27 cellular contexts compared by ENCODE assay signal in genomic region chr12:26696613-26697092, GRCh38.
DNase-seq lines count a peak whose midpoint lies in the region; ATAC-seq and TF ChIP-seq lines count a peak whose summit lies in the region.
"Had no signal": no experiment of that assay in that cellular context is flagged by ENCODE, and none has a peak within 500 bp of the region (broad histone marks: within the 10 kb centered on the region; RNA-seq: fewer than 3 reads in every experiment).

No MANE protein-coding gene starts in this region.

- H3K79me1 ChIP-seq in trophoblast cell (ENCODE audit: low read length) = no peaks in the 10 kb centered on the region

- no peak overlapping the region for H3K27ac ChIP-seq in trophoblast cell (ENCODE audit: low read depth, low read length)
- H3K27ac ChIP-seq: adrenal gland, cardiac muscle cell, left lung, transverse colon, VCaP had no signal

- TF ChIP-seq CTCF in activated CD8-positive, alpha-beta T cell treated with anti-CD3 and anti-CD28 coated beads for 36 hours (IDR thresholded peaks at IDR 0.05) = no peak
- TF ChIP-seq CTCF in GM10266 (IDR thresholded peaks at IDR 0.05; ENCODE audit: control insufficient read depth, insufficient read depth, low read depth, missing control alignments) = no peak
- TF ChIP-seq CTCF in progenitor cell of endocrine pancreas (IDR thresholded peaks at IDR 0.05; ENCODE audit: unreplicated experiment) = no peak

- H3K4me1 ChIP-seq in trophoblast cell (ENCODE audit: control insufficient read depth in 1 of 2, insufficient read depth in 2 of 2, low read length in 2 of 2) = no peaks in the 10 kb centered on the region
- H3K4me1 ChIP-seq: adrenal gland, left lung, transverse colon had no signal

- H3K27me3 Mint-ChIP-seq in activated CD8-positive, alpha-beta T cell treated with anti-CD3 and anti-CD28 coated beads for 36 hours = no peaks in the 10 kb centered on the region
- H3K27me3 Mint-ChIP-seq in activated CD8-positive, alpha-beta T cell treated with anti-CD3 and anti-CD28 coated beads, Interleukin-2, amount 10 ng/mL, durations not matched to agents 7 days and 5 days (ENCODE audit: low read depth) = no peaks in the 10 kb centered on the region
- no peaks in the 10 kb centered on the region for H3K27me3 Mint-ChIP-seq in activated T-helper 2 cell treated with anti-CD3 and anti-CD28 coated beads, Interferon-gamma antibody, Interleukin-2, Interleukin-4, amounts not matched to agents 10 μg/mL and 5 μg/mL and 100 μg/mL, durations not matched to agents 14 hours and 24 hours and 36 hours (ENCODE audit: low read depth)
- no peaks in the 10 kb centered on the region for H3K27me3 Mint-ChIP-seq in progenitor cell of endocrine pancreas
- H3K27me3 Mint-ChIP-seq: activated CD4-positive, alpha-beta T cell treated with anti-CD3 and anti-CD28 coated beads, Interleukin-2, amount 10 ng/mL, durations not matched to agents 7 days and 5 days; activated CD8-positive, alpha-beta memory T cell treated with anti-CD3 and anti-CD28 coated beads, Interleukin-2, amount 10 ng/mL, durations not matched to agents 7 days and 5 days; CD4-positive, alpha-beta T cell; naive B cell had no signal

- H4K12ac ChIP-seq in trophoblast cell (ENCODE audit: low read depth, low read length) = no peak overlapping the region

- no peaks in the 10 kb centered on the region for H3K9me3 ChIP-seq in trophoblast cell (ENCODE audit: insufficient read depth, low read depth, low read length)
- H3K9me3 ChIP-seq: adrenal gland, left lung, transverse colon had no signal

- no peak overlapping the region for H3K23ac ChIP-seq in trophoblast cell (ENCODE audit: low read length)

- H3K79me2 ChIP-seq in trophoblast cell (ENCODE audit: control insufficient read depth, insufficient read depth, low read length, poor library complexity) = no peaks in the 10 kb centered on the region

- intact Hi-C loops in activated CD8-positive, alpha-beta T cell treated with anti-CD3 and anti-CD28 coated beads for 36 hours (cut with micrococcal nuclease) = no loop called here
- intact Hi-C loops in activated T-helper 2 cell treated with anti-CD3 and anti-CD28 coated beads, Interferon-gamma antibody, Interleukin-2, Interleukin-4, amounts not matched to agents 10 μg/mL and 5 μg/mL and 100 μg/mL, durations not matched to agents 14 hours and 24 hours and 36 hours (cut with micrococcal nuclease) = no loop called here

- H3K4me3 ChIP-seq in trophoblast cell (ENCODE audit: low read depth, low read length) = no peak overlapping the region
- H3K4me3 ChIP-seq: adrenal gland, cardiac muscle cell, left lung, transverse colon had no signal

- no peak overlapping the region for H2BK12ac ChIP-seq in trophoblast cell (ENCODE audit: low read length)

- no peak overlapping the region for H2BK5ac ChIP-seq in trophoblast cell (ENCODE audit: low read depth, low read length, poor library complexity)

- no peak overlapping the region for H3K4ac ChIP-seq in trophoblast cell (ENCODE audit: low read depth, low read length)

- no CpG with 5 or more reads among the region's 7 CpGs for WGBS in trophoblast cell (ENCODE audit: extremely low coverage, insufficient coverage, insufficient read length)

- H3K36me3 Mint-ChIP-seq in activated CD8-positive, alpha-beta T cell treated with anti-CD3 and anti-CD28 coated beads for 36 hours (ENCODE audit: low read depth) = peaks cover 39% of the 10 kb centered on the region
- peaks cover 22% of the 10 kb centered on the region for H3K36me3 Mint-ChIP-seq in activated CD8-positive, alpha-beta T cell treated with anti-CD3 and anti-CD28 coated beads, Interleukin-2, amount 10 ng/mL, durations not matched to agents 7 days and 5 days (ENCODE audit: low read depth)
- peaks cover 54% of the 10 kb centered on the region for H3K36me3 Mint-ChIP-seq in activated T-helper 2 cell treated with anti-CD3 and anti-CD28 coated beads, Interferon-gamma antibody, Interleukin-2, Interleukin-4, amounts not matched to agents 10 μg/mL and 5 μg/mL and 100 μg/mL, durations not matched to agents 14 hours and 24 hours and 36 hours (ENCODE audit: low read depth)
- peaks cover 23% of the 10 kb centered on the region for H3K36me3 Mint-ChIP-seq in progenitor cell of endocrine pancreas (ENCODE audit: insufficient read depth)

- peak overlapping the region; percentile 32 for H3K27ac Mint-ChIP-seq in activated CD8-positive, alpha-beta T cell treated with anti-CD3 and anti-CD28 coated beads for 36 hours
- H3K27ac Mint-ChIP-seq in activated CD8-positive, alpha-beta T cell treated with anti-CD3 and anti-CD28 coated beads, Interleukin-2, amount 10 ng/mL, durations not matched to agents 7 days and 5 days = no peak overlapping the region
- peak overlapping the region; percentile 43 for H3K27ac Mint-ChIP-seq in activated T-helper 2 cell treated with anti-CD3 and anti-CD28 coated beads, Interferon-gamma antibody, Interleukin-2, Interleukin-4, amounts not matched to agents 10 μg/mL and 5 μg/mL and 100 μg/mL, durations not matched to agents 14 hours and 24 hours and 36 hours
- no peak overlapping the region for H3K27ac Mint-ChIP-seq in progenitor cell of endocrine pancreas
- H3K27ac Mint-ChIP-seq: activated CD4-positive, alpha-beta T cell treated with anti-CD3 and anti-CD28 coated beads, Interleukin-2, amount 10 ng/mL, durations not matched to agents 7 days and 5 days; activated CD8-positive, alpha-beta memory T cell treated with anti-CD3 and anti-CD28 coated beads, Interleukin-2, amount 10 ng/mL, durations not matched to agents 7 days and 5 days; CD4-positive, alpha-beta T cell; mesothelial cell of epicardium; naive B cell had no signal

- H3K9me3 Mint-ChIP-seq in activated CD8-positive, alpha-beta T cell treated with anti-CD3 and anti-CD28 coated beads for 36 hours = no peaks in the 10 kb centered on the region
- no peaks in the 10 kb centered on the region for H3K9me3 Mint-ChIP-seq in activated CD8-positive, alpha-beta T cell treated with anti-CD3 and anti-CD28 coated beads, Interleukin-2, amount 10 ng/mL, durations not matched to agents 7 days and 5 days (ENCODE audit: insufficient read depth)
- peaks cover 7% of the 10 kb centered on the region for H3K9me3 Mint-ChIP-seq in activated T-helper 2 cell treated with anti-CD3 and anti-CD28 coated beads, Interferon-gamma antibody, Interleukin-2, Interleukin-4, amounts not matched to agents 10 μg/mL and 5 μg/mL and 100 μg/mL, durations not matched to agents 14 hours and 24 hours and 36 hours
- peaks cover 4% of the 10 kb centered on the region for H3K9me3 Mint-ChIP-seq in progenitor cell of endocrine pancreas (ENCODE audit: low read depth)
- H3K9me3 Mint-ChIP-seq: activated CD4-positive, alpha-beta T cell treated with anti-CD3 and anti-CD28 coated beads, Interleukin-2, amount 10 ng/mL, durations not matched to agents 7 days and 5 days; CD4-positive, alpha-beta T cell had no signal

- no peak overlapping the region for H4K8ac ChIP-seq in trophoblast cell (ENCODE audit: low read depth, low read length)

- H3K27me3 ChIP-seq in trophoblast cell (ENCODE audit: insufficient read depth, low read length) = no peaks in the 10 kb centered on the region
- H3K27me3 ChIP-seq: adrenal gland, cardiac muscle cell, left lung, transverse colon had no signal

- H3K36me3 ChIP-seq in trophoblast cell (ENCODE audit: control insufficient read depth in 1 of 2, insufficient read depth in 2 of 2, low read length in 2 of 2) = peaks cover 0 to 1% of the 10 kb centered on the region in 2 experiments
- H3K36me3 ChIP-seq: cardiac muscle cell, transverse colon had no signal

- no peak for ATAC-seq in activated CD8-positive, alpha-beta T cell treated with anti-CD3 and anti-CD28 coated beads for 36 hours
- ATAC-seq in activated CD8-positive, alpha-beta T cell treated with anti-CD3 and anti-CD28 coated beads, Interleukin-2, amount 10 ng/mL, durations not matched to agents 7 days and 5 days = no peak
- ATAC-seq: activated CD8-positive, alpha-beta memory T cell treated with anti-CD3 and anti-CD28 coated beads, Interleukin-2, amount 10 ng/mL, durations not matched to agents 7 days and 5 days; HCT116; left lung had no signal

- no peak overlapping the region for H3K14ac ChIP-seq in trophoblast cell (ENCODE audit: low read length)

- no peak overlapping the region for H3K18ac ChIP-seq in trophoblast cell (ENCODE audit: low read length)

- POLR2A ChIA-PET in activated CD8-positive, alpha-beta T cell treated with anti-CD3 and anti-CD28 coated beads for 36 hours (lab: Charles Lee) = no interaction called here
- POLR2A ChIA-PET in activated CD8-positive, alpha-beta T cell treated with anti-CD3 and anti-CD28 coated beads, Interleukin-2, amount 10 ng/mL, durations not matched to agents 7 days and 5 days (lab: Charles Lee) = interaction anchor here (0.6 kb wide), 1 partner anchor 11 kb away, joined by 3 read pairs; no protein-coding TSS in a partner anchor

- H3K4me1 Mint-ChIP-seq in activated CD8-positive, alpha-beta T cell treated with anti-CD3 and anti-CD28 coated beads for 36 hours (ENCODE audit: low read depth) = peaks cover 9% of the 10 kb centered on the region
- H3K4me1 Mint-ChIP-seq in activated CD8-positive, alpha-beta T cell treated with anti-CD3 and anti-CD28 coated beads, Interleukin-2, amount 10 ng/mL, durations not matched to agents 7 days and 5 days (ENCODE audit: low read depth) = no peaks in the 10 kb centered on the region
- H3K4me1 Mint-ChIP-seq in activated T-helper 2 cell treated with anti-CD3 and anti-CD28 coated beads, Interferon-gamma antibody, Interleukin-2, Interleukin-4, amounts not matched to agents 10 μg/mL and 5 μg/mL and 100 μg/mL, durations not matched to agents 14 hours and 24 hours and 36 hours (ENCODE audit: low read depth) = peaks cover 19% of the 10 kb centered on the region
- peaks cover 3% of the 10 kb centered on the region for H3K4me1 Mint-ChIP-seq in progenitor cell of endocrine pancreas (ENCODE audit: low read depth)
- H3K4me1 Mint-ChIP-seq: activated CD4-positive, alpha-beta T cell treated with anti-CD3 and anti-CD28 coated beads, Interleukin-2, amount 10 ng/mL, durations not matched to agents 7 days and 5 days had no signal

- H3K4me2 ChIP-seq in trophoblast cell (ENCODE audit: low read length) = no peak overlapping the region

- no peak overlapping the region for H2BK120ac ChIP-seq in trophoblast cell (ENCODE audit: insufficient read depth, low read length, poor library complexity)

- TF ChIP-seq POLR2A in erythroblast (IDR thresholded peaks at IDR 0.05; ENCODE audit: low read length) = no peak

- H3K9ac ChIP-seq in trophoblast cell (ENCODE audit: low read length) = no peak overlapping the region

- no peak for DNase-seq in activated CD8-positive, alpha-beta T cell treated with anti-CD3 and anti-CD28 coated beads for 36 hours
- DNase-seq in activated CD8-positive, alpha-beta T cell treated with anti-CD3 and anti-CD28 coated beads, Interleukin-2, amount 10 ng/mL, durations not matched to agents 7 days and 5 days = no peak
- DNase-seq in activated T-helper 2 cell treated with anti-CD3 and anti-CD28 coated beads, Interferon-gamma antibody, Interleukin-2, Interleukin-4, amounts not matched to agents 10 μg/mL and 5 μg/mL and 100 μg/mL, durations not matched to agents 14 hours and 24 hours and 36 hours (ENCODE audit: low spot score) = no peak
- DNase-seq in erythroblast (lab: John Stamatoyannopoulos, UW) = peak; percentile 15 to 51
- peak; percentile 38 to 73 for DNase-seq in trophoblast cell
- DNase-seq in GM10266 (ENCODE audit: extremely low spot score) = no peak
- no peak for DNase-seq in progenitor cell of endocrine pancreas (ENCODE audit: low spot score, unreplicated experiment)
- no peak for DNase-seq in T-helper 9 cell
- DNase-seq: activated CD4-positive, alpha-beta T cell treated with anti-CD3 and anti-CD28 coated beads, Interleukin-2, amount 10 ng/mL, durations not matched to agents 7 days and 5 days; activated CD8-positive, alpha-beta memory T cell treated with anti-CD3 and anti-CD28 coated beads, Interleukin-2, amount 10 ng/mL, durations not matched to agents 7 days and 5 days; activated naive CD4-positive, alpha-beta T cell treated with Interleukin-2 at 50 U/mL for 16 hours; activated T-cell treated with anti-CD3 and anti-CD28 coated beads, Interleukin-2, amount 50 U/mL, for 48 hours; CD4-positive, alpha-beta T cell; cortex of kidney; Kasumi-1; left lung; MV-4-11; naive B cell; NCI-H526; occipital lobe; stimulated activated CD8-positive, alpha-beta memory T cell treated with anti-CD3 and anti-CD28 coated beads, Interleukin-4, amount 100 ng/mL, for 48 hours; transverse colon had no signal

- H2AFZ ChIP-seq in trophoblast cell (ENCODE audit: insufficient read depth, low read length, poor library complexity) = no peak overlapping the region

- CTCF ChIA-PET in activated CD8-positive, alpha-beta T cell treated with anti-CD3 and anti-CD28 coated beads for 36 hours (lab: Charles Lee) = interaction anchor here (0.7 to 2.6 kb wide), 3 partner anchors 22 to 188 kb away, joined by 3 to 8 read pairs (median 3); no protein-coding TSS in a partner anchor
- CTCF ChIA-PET in activated CD8-positive, alpha-beta T cell treated with anti-CD3 and anti-CD28 coated beads, Interleukin-2, amount 10 ng/mL, durations not matched to agents 7 days and 5 days (lab: Charles Lee) = interaction anchor here (1.0 kb wide), 1 partner anchor 213 kb away, joined by 4 read pairs; no protein-coding TSS in a partner anchor

- H3K4me3 Mint-ChIP-seq in activated CD8-positive, alpha-beta T cell treated with anti-CD3 and anti-CD28 coated beads for 36 hours = no peak overlapping the region
- no peak overlapping the region for H3K4me3 Mint-ChIP-seq in activated CD8-positive, alpha-beta T cell treated with anti-CD3 and anti-CD28 coated beads, Interleukin-2, amount 10 ng/mL, durations not matched to agents 7 days and 5 days
- H3K4me3 Mint-ChIP-seq in activated T-helper 2 cell treated with anti-CD3 and anti-CD28 coated beads, Interferon-gamma antibody, Interleukin-2, Interleukin-4, amounts not matched to agents 10 μg/mL and 5 μg/mL and 100 μg/mL, durations not matched to agents 14 hours and 24 hours and 36 hours (ENCODE audit: low read depth) = no peak overlapping the region
- no peak overlapping the region for H3K4me3 Mint-ChIP-seq in progenitor cell of endocrine pancreas (ENCODE audit: low read depth)
- H3K4me3 Mint-ChIP-seq: activated CD4-positive, alpha-beta T cell treated with anti-CD3 and anti-CD28 coated beads, Interleukin-2, amount 10 ng/mL, durations not matched to agents 7 days and 5 days; activated CD8-positive, alpha-beta memory T cell treated with anti-CD3 and anti-CD28 coated beads, Interleukin-2, amount 10 ng/mL, durations not matched to agents 7 days and 5 days; CD4-positive, alpha-beta T cell; mesothelial cell of epicardium; naive B cell had no signal

- H4K91ac ChIP-seq in trophoblast cell (ENCODE audit: low read depth, low read length) = no peak overlapping the region

- H2AK5ac ChIP-seq in trophoblast cell (ENCODE audit: low read length) = no peak overlapping the region

Comparison
In these comparisons a context has a peak if more than half of its experiments do, and no peak if none do; other contexts are left out.
1. H3K27ac Mint-ChIP-seq: peak in activated CD8-positive, alpha-beta T cell treated with anti-CD3 and anti-CD28 coated beads for 36 hours (single experiment) and activated T-helper 2 cell treated with anti-CD3 and anti-CD28 coated beads, Interferon-gamma antibody, Interleukin-2, Interleukin-4, amounts not matched to agents 10 μg/mL and 5 μg/mL and 100 μg/mL, durations not matched to agents 14 hours and 24 hours and 36 hours (single experiment); none in activated CD8-positive, alpha-beta T cell treated with anti-CD3 and anti-CD28 coated beads, Interleukin-2, amount 10 ng/mL, durations not matched to agents 7 days and 5 days (single experiment) and progenitor cell of endocrine pancreas (single experiment).
2. DNase-seq: peak in erythroblast (2 of 2) and trophoblast cell (2 of 2); none in activated CD8-positive, alpha-beta T cell treated with anti-CD3 and anti-CD28 coated beads for 36 hours (single experiment), activated CD8-positive, alpha-beta T cell treated with anti-CD3 and anti-CD28 coated beads, Interleukin-2, amount 10 ng/mL, durations not matched to agents 7 days and 5 days (single experiment), activated T-helper 2 cell treated with anti-CD3 and anti-CD28 coated beads, Interferon-gamma antibody, Interleukin-2, Interleukin-4, amounts not matched to agents 10 μg/mL and 5 μg/mL and 100 μg/mL, durations not matched to agents 14 hours and 24 hours and 36 hours (single experiment), GM10266 (single experiment), progenitor cell of endocrine pancreas (single experiment) and T-helper 9 cell (single experiment).